Comparison of ENCODE assay signal across 26 cellular contexts in genomic region chr5:73668017-73668416, GRCh38. TPM values are rescaled to one million over a fixed set of nuclear protein-coding genes. Genes with fewer than 3 reads are reported as not detected.
DNase-seq lines count a peak whose midpoint lies in the region; ATAC-seq and TF ChIP-seq lines count a peak whose summit lies in the region.
"Had no signal": no experiment of that assay in that cellular context is flagged by ENCODE, and none has a peak within 500 bp of the region (broad histone marks: within the 10 kb centered on the region; RNA-seq: fewer than 3 reads in every experiment).

No MANE protein-coding gene starts in this region.

- ATAC-seq in GM18498 (IDR thresholded peaks at IDR 0.05; ENCODE audit: unreplicated experiment), result peak; percentile 73
- ATAC-seq in GM19395 (IDR thresholded peaks at IDR 0.05; ENCODE audit: unreplicated experiment), result peak; percentile 64
- peak; percentile 56 for ATAC-seq in HG02938 (IDR thresholded peaks at IDR 0.05; ENCODE audit: unreplicated experiment)
- ATAC-seq: activated CD8-positive, alpha-beta T cell treated with anti-CD3 and anti-CD28 coated beads for 36 hours; activated T-cell treated with anti-CD3 and anti-CD28 coated beads, Interleukin-2, amount 50 U/mL, for 72 hours; body of pancreas; HepG2; left cardiac atrium; WTC11 had no signal

- H3K4me3 ChIP-seq in KMS-11 (IDR thresholded peaks at IDR 0.05; ENCODE audit: insufficient read depth, low read depth, low read length) (no peak overlapping the region), endodermal cell (ENCODE audit: low read length) (no peak overlapping the region)
- no peak overlapping the region for H3K4me3 ChIP-seq in CD4-positive, alpha-beta memory T cell (ENCODE audit: low read length in 2 of 2)
- H3K4me3 ChIP-seq: body of pancreas, uterus had no signal

- H3K4me1 Mint-ChIP-seq in endodermal cell, result peaks cover 6% of the 10 kb centered on the region
- no peaks in the 10 kb centered on the region for H3K4me1 Mint-ChIP-seq in CD4-positive, alpha-beta memory T cell

- H3K36me3 ChIP-seq in KMS-11 (ENCODE audit: insufficient read depth), result no peaks in the 10 kb centered on the region
- no peaks in the 10 kb centered on the region for H3K36me3 ChIP-seq in endodermal cell (ENCODE audit: control insufficient read depth, insufficient read depth, low read length)
- no peaks in the 10 kb centered on the region for H3K36me3 ChIP-seq in CD4-positive, alpha-beta memory T cell (ENCODE audit: insufficient read depth, low read length)
- H3K36me3 ChIP-seq: uterus had no signal

- H3K4me1 ChIP-seq in KMS-11 (ENCODE audit: low read depth, poor library complexity, severe bottlenecking) (peaks cover 12% of the 10 kb centered on the region), endodermal cell (ENCODE audit: control insufficient read depth, insufficient read depth, low read length) (peaks cover 7% of the 10 kb centered on the region)
- H3K4me1 ChIP-seq in CD4-positive, alpha-beta memory T cell (ENCODE audit: insufficient read depth, low read length), result no peaks in the 10 kb centered on the region
- H3K4me1 ChIP-seq: uterus had no signal

- intact Hi-C loops in CD4-positive, alpha-beta memory T cell (cut with micrococcal nuclease), result no loop called here

- H3K27me3 ChIP-seq in KMS-11 (ENCODE audit: insufficient read depth, low read depth), result no peaks in the 10 kb centered on the region
- H3K27me3 ChIP-seq in endodermal cell (ENCODE audit: control insufficient read depth, insufficient read depth, low read length, poor library complexity, severe bottlenecking), result peaks cover 4% of the 10 kb centered on the region
- no peaks in the 10 kb centered on the region for H3K27me3 ChIP-seq in CD4-positive, alpha-beta memory T cell (ENCODE audit: insufficient read depth, low read length)
- H3K27me3 ChIP-seq: body of pancreas, uterus had no signal

- H4K20me1 ChIP-seq in KMS-11 (ENCODE audit: insufficient read depth), result no peaks in the 10 kb centered on the region

- no peak overlapping the region for H3K27ac Mint-ChIP-seq in endodermal cell
- no peak overlapping the region for H3K27ac Mint-ChIP-seq in CD4-positive, alpha-beta memory T cell
- H3K27ac Mint-ChIP-seq: activated CD8-positive, alpha-beta T cell treated with anti-CD3 and anti-CD28 coated beads for 36 hours; activated naive CD8-positive, alpha-beta T cell; activated T-cell treated with anti-CD3 and anti-CD28 coated beads, Interleukin-2, amount 50 U/mL, for 72 hours; stimulated activated naive CD8-positive, alpha-beta T cell treated with anti-CD3 and anti-CD28 coated beads, Interleukin-15, Interleukin-2, amounts not matched to agents 100 ng/mL and 50 ng/mL, for 24 hours; WTC11 had no signal

- CTCF ChIA-PET in RWPE1 (lab: Yijun Ruan, JAX), result no interaction called here
- CTCF ChIA-PET in CD4-positive, alpha-beta memory T cell (lab: Charles Lee; ENCODE audit: partially characterized antibody), result no interaction called here

- DNase-seq in endodermal cell, result no peak
- DNase-seq in cerebellar cortex (ENCODE audit: low spot score), result no peak
- no peak for DNase-seq in RWPE1 (ENCODE audit: low spot score)
- no peak for DNase-seq in CD4-positive, alpha-beta memory T cell
- DNase-seq: activated CD8-positive, alpha-beta T cell treated with anti-CD3 and anti-CD28 coated beads for 36 hours; activated T-cell treated with anti-CD3 and anti-CD28 coated beads, Interleukin-2, amount 50 U/mL, for 72 hours; body of pancreas; C1 segment of cervical spinal cord; cortex of kidney; foreskin fibroblast; left cardiac atrium; midbrain; NCI-H1930; NCI-H510A treated with DMSO at 0.1 percent for 48 hours; retina; stimulated activated CD4-positive, alpha-beta T cell treated with anti-CD3 and anti-CD28 coated beads, Interleukin-15, amount 100 ng/mL, for 24 hours; uterus had no signal

- H3K79me2 ChIP-seq in KMS-11 (ENCODE audit: insufficient read depth, low read depth), result no peaks in the 10 kb centered on the region

- POLR2A ChIA-PET in RWPE1 (lab: Yijun Ruan, JAX; ENCODE audit: low non-redundant PET), result no interaction called here
- POLR2A ChIA-PET in CD4-positive, alpha-beta memory T cell (lab: Charles Lee; ENCODE audit: partially characterized antibody), result no interaction called here

- no peak overlapping the region for H3K4me3 Mint-ChIP-seq in endodermal cell
- no peak overlapping the region for H3K4me3 Mint-ChIP-seq in CD4-positive, alpha-beta memory T cell
- H3K4me3 Mint-ChIP-seq: activated CD8-positive, alpha-beta T cell treated with anti-CD3 and anti-CD28 coated beads for 36 hours; activated naive CD8-positive, alpha-beta T cell; activated T-cell treated with anti-CD3 and anti-CD28 coated beads, Interleukin-2, amount 50 U/mL, for 72 hours; stimulated activated naive CD8-positive, alpha-beta T cell treated with anti-CD3 and anti-CD28 coated beads, Interleukin-15, Interleukin-2, amounts not matched to agents 100 ng/mL and 50 ng/mL, for 24 hours; WTC11 had no signal

- H3K36me3 Mint-ChIP-seq in endodermal cell (ENCODE audit: low read depth), result no peaks in the 10 kb centered on the region
- no peaks in the 10 kb centered on the region for H3K36me3 Mint-ChIP-seq in CD4-positive, alpha-beta memory T cell
- H3K36me3 Mint-ChIP-seq: activated naive CD8-positive, alpha-beta T cell; WTC11 had no signal

- H3K9me3 Mint-ChIP-seq in endodermal cell, result no peaks in the 10 kb centered on the region
- no peaks in the 10 kb centered on the region for H3K9me3 Mint-ChIP-seq in CD4-positive, alpha-beta memory T cell
- H3K9me3 Mint-ChIP-seq: activated CD8-positive, alpha-beta T cell treated with anti-CD3 and anti-CD28 coated beads for 36 hours; stimulated activated naive CD8-positive, alpha-beta T cell treated with anti-CD3 and anti-CD28 coated beads, Interleukin-15, Interleukin-2, amounts not matched to agents 100 ng/mL and 50 ng/mL, for 24 hours; WTC11 had no signal

- H3K27ac ChIP-seq in KMS-11 (no peak overlapping the region), endodermal cell (ENCODE audit: low read depth, low read length) (no peak overlapping the region), RWPE1 (no peak overlapping the region)
- no peak overlapping the region for H3K27ac ChIP-seq in CD4-positive, alpha-beta memory T cell (ENCODE audit: low read depth, low read length)
- H3K27ac ChIP-seq: body of pancreas, uterus had no signal

- no peaks in the 10 kb centered on the region for H3K9me3 ChIP-seq in endodermal cell (ENCODE audit: control insufficient read depth, low read length)
- no peaks in the 10 kb centered on the region for H3K9me3 ChIP-seq in CD4-positive, alpha-beta memory T cell (ENCODE audit: control insufficient read depth in 1 of 2, low read length in 2 of 2)
- H3K9me3 ChIP-seq: body of pancreas, uterus had no signal

- TF ChIP-seq CTCF in KMS-11 (conservative IDR thresholded peaks at IDR 0.05; ENCODE audit: low read depth, low read length) (no peak), endodermal cell (conservative IDR thresholded peaks at IDR 0.05) (no peak), RWPE1 (conservative IDR thresholded peaks at IDR 0.05; ENCODE audit: low read depth) (no peak)

- no peak overlapping the region for H3K9ac ChIP-seq in KMS-11
- H3K9ac ChIP-seq in endodermal cell (ENCODE audit: extremely low read depth, low read length, poor library complexity, severe bottlenecking), result no peak overlapping the region

- peak overlapping the region; percentile 31; the same call in 1 of the 2 replicates for H3K4me2 ChIP-seq in KMS-11

- WGBS in endodermal cell (ENCODE audit: insufficient coverage in 1 of 2, insufficient read length in 1 of 2), 2 experiments, result 62 to 70% methylated on average over 4 of the region's 4 CpGs

- no peaks in the 10 kb centered on the region for H3K27me3 Mint-ChIP-seq in endodermal cell (ENCODE audit: insufficient read depth)
- H3K27me3 Mint-ChIP-seq in CD4-positive, alpha-beta memory T cell, result peaks cover 9% of the 10 kb centered on the region in 2 donors

- no peak overlapping the region for H2AFZ ChIP-seq in KMS-11 (ENCODE audit: low read depth)

RNA-seq across cellular contexts. Expression of gene ARHGEF28, which starts 42.0 kb away (rescaled TPM):
- 1 to 10 TPM in 1 of 2 donors, under 1 TPM in 1; 0.92 to 1.2 TPM for total RNA-seq in endodermal cell
- polyA plus RNA-seq in endodermal cell (2013, experiment 1 of 2), result 1.5 TPM
- polyA plus RNA-seq in endodermal cell (2013, experiment 2 of 2), result 0.83 TPM
- not detected for total RNA-seq in CD4-positive, alpha-beta memory T cell
- not detected for polyA plus RNA-seq in CD4-positive, alpha-beta memory T cell
- total RNA-seq: T-helper 2 cell treated with Interferon-gamma antibody and Interleukin-4, amounts not matched to agents 100 ng/mL and 5 ng/mL, for 36 hours had no signal
